ENCODE assay signal across 19 cellular contexts in the genomic region with DNA sequence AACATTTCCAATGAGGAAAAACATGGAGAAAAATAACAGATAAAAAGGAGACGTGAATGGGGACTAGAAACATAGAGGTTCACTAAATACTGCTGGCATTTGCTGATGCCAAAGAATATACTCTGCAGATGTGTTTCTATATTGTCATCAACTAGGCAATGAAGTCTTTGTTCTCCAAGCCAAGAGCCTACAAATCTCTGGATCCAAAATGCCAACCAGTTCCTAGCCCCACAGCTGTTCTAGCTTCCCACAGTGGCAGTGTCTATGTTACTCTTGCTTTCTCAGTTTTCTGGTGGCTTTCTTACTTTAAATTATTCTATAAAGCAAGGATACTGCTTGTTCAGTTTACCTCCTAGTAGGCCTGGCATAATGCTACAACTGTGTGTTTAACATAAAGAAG.
DNase-seq lines count a peak whose midpoint lies in the region; ATAC-seq lines count a peak whose summit lies in the region.
"Had no signal": no experiment of that assay in that cellular context is flagged by ENCODE, and none has a peak within 500 bp of the region (broad histone marks: within the 10 kb centered on the region; RNA-seq: fewer than 3 reads in every experiment).

No MANE protein-coding gene starts in this region.

- no peak for ATAC-seq in HG03159 (IDR thresholded peaks at IDR 0.05; ENCODE audit: unreplicated experiment)
- no peak for ATAC-seq in HG02798 (IDR thresholded peaks at IDR 0.05; ENCODE audit: poor library complexity, unreplicated experiment)
- ATAC-seq in GM18873 (IDR thresholded peaks at IDR 0.05; ENCODE audit: low FRiP score, unreplicated experiment) = no peak
- ATAC-seq: Panc1 had no signal

- H3K9ac ChIP-seq in stomach smooth muscle (ENCODE audit: low read length in 2 of 2) = no peak overlapping the region

- H3K27ac ChIP-seq in cingulate gyrus (ENCODE audit: low read depth, low read length) (peak overlapping the region; percentile 94), stomach smooth muscle (ENCODE audit: low read length) (no peak overlapping the region)

- no peaks in the 10 kb centered on the region for H3K9me3 ChIP-seq in stomach smooth muscle (ENCODE audit: control insufficient read depth in 2 of 2, low read length in 2 of 2)
- H3K9me3 ChIP-seq: BE2C had no signal

- peak overlapping the region; percentile 35 to 38 for H3K4me3 ChIP-seq in stomach smooth muscle (ENCODE audit: low read length in 2 of 2)

- DNase-seq in COLO829 (ENCODE audit: low spot score) = peak; percentile 2
- peak; percentile 80 for DNase-seq in inferior parietal cortex (ENCODE audit: extremely low spot score)
- DNase-seq in COLO668 (lab: John Stamatoyannopoulos, UW; ENCODE audit: unreplicated experiment) = no peak
- DNase-seq: 8988T; BE2C; Calu3; CD4-positive, CD25-positive, alpha-beta regulatory T cell; GF-D8; NCI-H1092 treated with DMSO at 0.1 percent for 48 hours; NCI-H146; NCI-H2029 treated with DMSO at 0.1 percent for 48 hours; NCI-H2171; NCI-H526 had no signal

- no peaks in the 10 kb centered on the region for H3K4me1 ChIP-seq in stomach smooth muscle (ENCODE audit: control insufficient read depth, insufficient read depth, low read length)

- no peaks in the 10 kb centered on the region for H3K27me3 ChIP-seq in stomach smooth muscle (ENCODE audit: control insufficient read depth in 1 of 2, insufficient read depth in 2 of 2, low read length in 2 of 2)
- H3K27me3 ChIP-seq: BE2C had no signal

- H3K36me3 ChIP-seq in stomach smooth muscle (ENCODE audit: control insufficient read depth in 2 of 2, insufficient read depth in 2 of 2, low read length in 2 of 2) = no peaks in the 10 kb centered on the region
- H3K36me3 ChIP-seq: BE2C had no signal
